Comparison of ENCODE assay signal across 9 cellular contexts in the genomic region with DNA sequence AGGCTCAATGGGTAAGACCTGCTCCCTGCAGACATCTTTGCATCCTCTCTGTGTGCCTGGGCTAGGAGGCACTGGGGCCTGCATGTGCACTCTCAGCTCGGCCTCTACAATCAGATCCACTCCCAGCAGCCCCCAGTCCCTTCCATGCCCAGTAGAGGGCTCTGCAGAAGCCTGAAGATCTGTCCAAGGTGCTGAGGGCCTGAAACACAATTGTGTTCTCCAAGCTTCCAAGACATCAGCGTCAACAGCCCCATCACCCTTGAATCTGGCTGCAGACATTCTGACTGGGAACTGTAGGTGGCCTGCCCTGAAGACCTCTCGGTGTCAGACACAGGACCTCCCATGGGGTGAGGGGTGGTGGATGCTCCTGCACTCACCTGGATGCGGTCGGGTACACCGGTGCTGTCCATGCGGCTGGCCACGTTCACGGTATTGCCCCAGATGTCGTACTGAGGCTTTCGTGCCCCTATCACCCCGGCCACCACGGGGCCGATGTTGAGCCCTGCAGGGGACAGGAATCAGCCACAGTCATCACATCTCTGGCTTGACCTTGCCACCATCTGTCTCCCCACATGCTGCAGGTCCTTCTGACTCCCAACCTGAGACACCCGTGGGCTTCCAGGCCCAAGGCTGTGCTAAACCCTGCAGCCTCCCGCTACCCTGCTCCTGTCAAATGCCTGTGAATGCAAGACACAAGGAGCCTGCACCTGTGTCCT.
DNase-seq lines count a peak whose midpoint lies in the region; ATAC-seq, FAIRE-seq and TF ChIP-seq lines count a peak whose summit lies in the region.
"Had no signal": no experiment of that assay in that cellular context is flagged by ENCODE, and none has a peak within 500 bp of the region (broad histone marks: within the 10 kb centered on the region; RNA-seq: fewer than 3 reads in every experiment).

No MANE protein-coding gene starts in this region.

- H2BK12ac ChIP-seq in H1 (ENCODE audit: low read depth, low read length): no peak overlapping the region

- H3K27me3 ChIP-seq in SU-DHL-6 (ENCODE audit: low read length): no peaks in the 10 kb centered on the region
- no peaks in the 10 kb centered on the region for H3K27me3 ChIP-seq in H1 (replicated peaks in 1 of 4; ENCODE audit: control insufficient read depth in 3 of 4, extremely low read depth in 1 of 4, insufficient read depth in 3 of 4, low read length in 3 of 4)

- peak; percentile 67 to 80 for TF ChIP-seq RAD21 in H1 (IDR thresholded peaks at IDR 0.05 in 1 of 2, conservative IDR thresholded peaks at IDR 0.05 in 1 of 2; ENCODE audit: low read depth in 2 of 2, low read length in 2 of 2)

- H3K56ac ChIP-seq in H1 (replicated peaks; ENCODE audit: insufficient read length, low read depth, low read length): no peak overlapping the region

- H4K8ac ChIP-seq in H1 (ENCODE audit: extremely low read depth, insufficient read depth, low read length): no peak overlapping the region

- H3K9me3 ChIP-seq in SU-DHL-6 (ENCODE audit: insufficient read depth, low read length) (no peaks in the 10 kb centered on the region), H1 (ENCODE audit: insufficient read depth in 2 of 2, low read depth in 1 of 2, low read length in 1 of 2) (no peaks in the 10 kb centered on the region)

- no peak overlapping the region for H3K4ac ChIP-seq in H1 (replicated peaks; ENCODE audit: insufficient read length, low read depth, low read length)

- no peak overlapping the region; the same call in 1 of the 2 replicates for H2BK5ac ChIP-seq in H1 (ENCODE audit: low read depth, low read length)

- no peaks in the 10 kb centered on the region for H3K23me2 ChIP-seq in H1 (ENCODE audit: low read depth, low read length)

- no peaks in the 10 kb centered on the region for H3K9me2 ChIP-seq in SU-DHL-6 (replicated peaks; ENCODE audit: insufficient read depth, low read length)

- 93% methylated on average over 16 of the region's 16 CpGs; no CpG with 5 or more reads in 1 of the 2 experiments for WGBS in H1 (ENCODE audit: extremely low coverage in 1 of 2, insufficient coverage in 1 of 2, insufficient read length in 1 of 2, insufficient replicate concordance in 2 of 2, low coverage in 1 of 2, low lambda C conversion rate in 2 of 2, missing lambda C conversion rate in 1 of 2), 2 experiments

- no peak overlapping the region for H2BK120ac ChIP-seq in H1 (replicated peaks; ENCODE audit: low read depth, low read length)

- DNase-seq in ELR (ENCODE audit: low read depth): peak; percentile 81
- peak; percentile 71 for DNase-seq in HPDE6-E6E7 (ENCODE audit: extremely low spot score)
- DNase-seq in H1 (ENCODE audit: low read depth in 1 of 2, low spot score in 2 of 2): peak; percentile 34 to 84
- peak; percentile 16 for DNase-seq in midbrain (lab: John Stamatoyannopoulos, UW)
- DNase-seq in posterior vena cava (ENCODE audit: low spot score): no peak

- no peak overlapping the region for H3K18ac ChIP-seq in H1 (ENCODE audit: extremely low read depth, low read length)

- H4K20me1 ChIP-seq in SU-DHL-6 (ENCODE audit: low read depth, low read length) (no peaks in the 10 kb centered on the region; the same call in 1 of the 2 replicates), H1 (replicated peaks in 1 of 2; ENCODE audit: control insufficient read depth in 1 of 2, insufficient read depth in 2 of 2, low read length in 2 of 2) (peaks cover 6 to 26% of the 10 kb centered on the region in 2 experiments)

- H3K27ac ChIP-seq in 22Rv1 (no peak overlapping the region), SU-DHL-6 (ENCODE audit: low read depth, low read length) (no peak overlapping the region), H1 (ENCODE audit: low read depth, low read length) (no peak overlapping the region; the same call in 1 of the 2 replicates)

- POLR2A ChIA-PET in H1 (lab: Charles Lee; ENCODE audit: partially characterized antibody): interaction anchor here (0.9 kb wide), 1 partner anchor 24 kb away, joined by 3 read pairs; no protein-coding TSS in a partner anchor

- H2AFZ ChIP-seq in SU-DHL-6 (ENCODE audit: low read depth, low read length, severe bottlenecking) (no peak overlapping the region), H1 (ENCODE audit: low read length) (no peak overlapping the region)

- no peaks in the 10 kb centered on the region for H3K36me3 ChIP-seq in SU-DHL-6 (ENCODE audit: low read length)
- peaks cover 7 to 34% (median 24%) of the 10 kb centered on the region in 4 experiments for H3K36me3 ChIP-seq in H1 (ENCODE audit: control insufficient read depth in 2 of 4, insufficient read depth in 4 of 4, low read length in 3 of 4)

- no peak overlapping the region for H2BK20ac ChIP-seq in H1 (ENCODE audit: low read length)

- peak; percentile 70 for FAIRE-seq in H1 (lab: Jason Lieb, UNC)
- FAIRE-seq: frontal cortex had no signal

- H2BK15ac ChIP-seq in H1 (ENCODE audit: low read length): no peak overlapping the region

- CTCF ChIA-PET in H1 (lab: Charles Lee; ENCODE audit: partially characterized antibody): interaction anchor here (0.5 to 5.0 kb wide), 32 partner anchors 9 to 330 kb away, joined by 3 to 90 read pairs (median 3); no protein-coding TSS in a partner anchor

- no peak for TF ChIP-seq EP300 in H1 (IDR thresholded peaks at IDR 0.05; ENCODE audit: borderline replicate concordance in 1 of 2, low read depth in 2 of 2, low read length in 2 of 2)

- H3K9ac ChIP-seq in SU-DHL-6 (ENCODE audit: low read length) (no peak overlapping the region), H1 (replicated peaks in 1 of 4; ENCODE audit: extremely low read depth in 1 of 4, low read depth in 3 of 4, low read length in 3 of 4) (no peak overlapping the region)

- H3K79me1 ChIP-seq in H1 (ENCODE audit: low read depth, low read length): no peaks in the 10 kb centered on the region

- H3F3A ChIP-seq in SU-DHL-6 (ENCODE audit: insufficient read depth): no peaks in the 10 kb centered on the region

- no peak overlapping the region for H3K4me2 ChIP-seq in SU-DHL-6 (ENCODE audit: low read depth, low read length, poor library complexity, severe bottlenecking)
- no peak overlapping the region for H3K4me2 ChIP-seq in H1 (ENCODE audit: insufficient read depth in 1 of 2, low read depth in 2 of 2, low read length in 2 of 2)

- H3K79me2 ChIP-seq in SU-DHL-6 (ENCODE audit: insufficient read depth, low read length) (no peaks in the 10 kb centered on the region), H1 (ENCODE audit: control insufficient read depth in 1 of 2, insufficient read depth in 2 of 2, low read length in 2 of 2) (no peaks in the 10 kb centered on the region)

- ATAC-seq in GM18511 (IDR thresholded peaks at IDR 0.05; ENCODE audit: unreplicated experiment): no peak

- H4K91ac ChIP-seq in H1 (replicated peaks; ENCODE audit: insufficient read length, low read length): no peak overlapping the region

- H4K5ac ChIP-seq in H1 (ENCODE audit: insufficient read length, low read depth, low read length): no peak overlapping the region

- intact Hi-C loops in posterior vena cava (cut with DNase I): no loop called here

- no peak for TF ChIP-seq POLR2A in H1 (IDR thresholded peaks at IDR 0.05; ENCODE audit: control extremely low read depth in 1 of 2, low read depth in 2 of 2, low read length in 2 of 2)

- H3K4me3 ChIP-seq in SU-DHL-6 (ENCODE audit: insufficient read depth, low read length, poor library complexity, severe bottlenecking): no peak overlapping the region
- no peak overlapping the region for H3K4me3 ChIP-seq in H1 (ENCODE audit: extremely low read depth in 1 of 4, insufficient read depth in 2 of 4, low read depth in 3 of 4, low read length in 4 of 4)

- no peak overlapping the region for H2AK5ac ChIP-seq in H1 (ENCODE audit: low read depth, low read length)

- H3K14ac ChIP-seq in H1 (ENCODE audit: insufficient read length): no peak overlapping the region

- no peak overlapping the region for H3K23ac ChIP-seq in H1 (ENCODE audit: insufficient read length)

- no peaks in the 10 kb centered on the region; a peak in 1 of 7 replicates for H3K4me1 ChIP-seq in H1 (replicated peaks in 1 of 4; ENCODE audit: control insufficient read depth in 3 of 4, insufficient read depth in 4 of 4, low read length in 3 of 4)

- peak; percentile 76 for TF ChIP-seq CTCF in 22Rv1 (IDR thresholded peaks at IDR 0.05)
- peak; percentile 51 for TF ChIP-seq CTCF in SU-DHL-6 (IDR thresholded peaks at IDR 0.05; ENCODE audit: insufficient read depth, low read length, poor library complexity, severe bottlenecking)
- peak in 2 of 3 experiments; percentile 95 to 96; a peak in 3 of 4 replicates for TF ChIP-seq CTCF in H1 (IDR thresholded peaks at IDR 0.05; ENCODE audit: control extremely low read depth in 1 of 3, insufficient read depth in 1 of 3, low read depth in 1 of 3, low read length in 3 of 3)

TF ChIP-seq in H1, 55 proteins besides CTCF, POLR2A, EP300 and RAD21 (continues in another document):
- TF ChIP-seq KDM5A (IDR thresholded peaks at IDR 0.05; ENCODE audit: low read length): no peak
- TF ChIP-seq, protein P1, sequence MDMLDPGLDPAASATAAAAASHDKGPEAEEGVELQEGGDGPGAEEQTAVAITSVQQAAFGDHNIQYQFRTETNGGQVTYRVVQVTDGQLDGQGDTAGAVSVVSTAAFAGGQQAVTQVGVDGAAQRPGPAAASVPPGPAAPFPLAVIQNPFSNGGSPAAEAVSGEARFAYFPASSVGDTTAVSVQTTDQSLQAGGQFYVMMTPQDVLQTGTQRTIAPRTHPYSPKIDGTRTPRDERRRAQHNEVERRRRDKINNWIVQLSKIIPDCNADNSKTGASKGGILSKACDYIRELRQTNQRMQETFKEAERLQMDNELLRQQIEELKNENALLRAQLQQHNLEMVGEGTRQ (IDR thresholded peaks at IDR 0.05; ENCODE audit: low read length): no peak
- TF ChIP-seq KDM1A (IDR thresholded peaks at IDR 0.05; ENCODE audit: borderline replicate concordance, low read length): no peak
- TF ChIP-seq JUND (IDR thresholded peaks at IDR 0.05; ENCODE audit: low read length): no peak; the same call in 1 of the 2 replicates
- no peak for TF ChIP-seq SIX5 (IDR thresholded peaks at IDR 0.05; ENCODE audit: low read depth, low read length)
- no peak for TF ChIP-seq BACH1 (IDR thresholded peaks at IDR 0.05; ENCODE audit: low read length)
- no peak for TF ChIP-seq SP2 (IDR thresholded peaks at IDR 0.05; ENCODE audit: low read length)
- peak; percentile 54 for TF ChIP-seq SAP30 (IDR thresholded peaks at IDR 0.05; ENCODE audit: insufficient read depth, insufficient replicate concordance, low read length)
- no peak; a peak in 1 of 4 replicates for TF ChIP-seq HDAC2 (IDR thresholded peaks at IDR 0.05; ENCODE audit: borderline replicate concordance in 1 of 2, low read depth in 2 of 2, low read length in 2 of 2)
- TF ChIP-seq EZH2 (IDR thresholded peaks at IDR 0.05; ENCODE audit: low read depth, low read length, severe bottlenecking): no peak
- TF ChIP-seq TAF1 (IDR thresholded peaks at IDR 0.05; ENCODE audit: low read depth, low read length): no peak
- TF ChIP-seq CREB1 (IDR thresholded peaks at IDR 0.05): no peak
- no peak for TF ChIP-seq CTBP2 (IDR thresholded peaks at IDR 0.05; ENCODE audit: borderline replicate concordance, insufficient read depth, insufficient read length, low read length)
- TF ChIP-seq POLR2AphosphoS5 (IDR thresholded peaks at IDR 0.05; ENCODE audit: low read depth, low read length): no peak
- no peak for TF ChIP-seq SIRT6 (IDR thresholded peaks at IDR 0.05; ENCODE audit: low read length)
